In genomic region chr10:17233534-17233933, GRCh38 we compare ENCODE assay signal across 13 cellular contexts. TPM values are rescaled to one million over a fixed set of nuclear protein-coding genes. Genes with fewer than 3 reads are reported as not detected.
A peak's percentile ranks its signal among the peaks of the same experiment; 100 is the strongest.
DNase-seq lines count a peak whose midpoint lies in the region; ATAC-seq, FAIRE-seq and TF ChIP-seq lines count a peak whose summit lies in the region.
"Had no signal": no experiment of that assay in that cellular context is flagged by ENCODE, and none has a peak within 500 bp of the region (broad histone marks: within the 10 kb centered on the region; RNA-seq: fewer than 3 reads in every experiment).

No MANE protein-coding gene starts in this region.

- BruUV-seq in K562 (replicated peaks; lab: Mats Ljungman, UMichigan): no TSS peak

- no peaks in the 10 kb centered on the region for H3K9me3 Mint-ChIP-seq in activated CD8-positive, alpha-beta memory T cell treated with anti-CD3 and anti-CD28 coated beads, Interleukin-2, amount 10 ng/mL, durations not matched to agents 7 days and 5 days (ENCODE audit: low read depth)

- no peaks in the 10 kb centered on the region for H3K9me1 ChIP-seq in K562 (ENCODE audit: control insufficient read depth, insufficient read depth, low read length)

- H3K27me3 Mint-ChIP-seq in activated CD8-positive, alpha-beta memory T cell treated with anti-CD3 and anti-CD28 coated beads, Interleukin-2, amount 10 ng/mL, durations not matched to agents 7 days and 5 days: no peaks in the 10 kb centered on the region

- WGBS in K562 (ENCODE audit: insufficient coverage, low coverage, missing lambda C conversion rate): 87% methylated on average over 12 of the region's 12 CpGs
- WGBS in tibial nerve, 2 donors: 17 to 26% methylated on average over 12 of the region's 12 CpGs

- H4K20me1 ChIP-seq in K562 (replicated peaks; ENCODE audit: control insufficient read depth, insufficient read depth, low read length): no peaks in the 10 kb centered on the region

- TF ChIP-seq CTCF in K562 (IDR thresholded peaks at IDR 0.05 in 2 of 3, conservative IDR thresholded peaks at IDR 0.05 in 1 of 3; ENCODE audit: insufficient read depth in 2 of 3, low read depth in 1 of 3, low read length in 3 of 3) (no peak), left lung (IDR thresholded peaks at IDR 0.05) (no peak), tibial nerve (IDR thresholded peaks at IDR 0.05) (no peak)

- no peak overlapping the region for H3K4me2 ChIP-seq in K562 (ENCODE audit: insufficient read depth, low read length)
- H3K4me2 ChIP-seq: BLaER1 had no signal

- TF ChIP-seq POLR2A in K562 (conservative IDR thresholded peaks at IDR 0.05) (peak; percentile 33; the same call in 1 of the 2 replicates), tibial nerve (IDR thresholded peaks at IDR 0.05) (no peak)

- no peak overlapping the region for H3K27ac ChIP-seq in K562 (ENCODE audit: extremely low read depth, low read depth, low read length)
- peak overlapping the region; percentile 28 to 99 for H3K27ac ChIP-seq in left lung
- peak overlapping the region; percentile 95 to 100 (median 98) for H3K27ac ChIP-seq in tibial nerve
- H3K27ac ChIP-seq: BLaER1, cardiac muscle cell, VCaP had no signal

- no peaks in the 10 kb centered on the region for H3K9me3 ChIP-seq in K562 (replicated peaks; ENCODE audit: control insufficient read depth, insufficient read depth, low read depth, low read length)
- no peaks in the 10 kb centered on the region for H3K9me3 ChIP-seq in left lung
- H3K9me3 ChIP-seq in tibial nerve: no peaks in the 10 kb centered on the region
- H3K9me3 ChIP-seq: BLaER1 had no signal

- TF ChIP-seq EP300 in K562 (IDR thresholded peaks at IDR 0.05; ENCODE audit: low read length) (no peak), tibial nerve (IDR thresholded peaks at IDR 0.05) (peak; percentile 34 to 85)

- peaks cover 76% of the 10 kb centered on the region for H3K36me3 Mint-ChIP-seq in activated CD8-positive, alpha-beta memory T cell treated with anti-CD3 and anti-CD28 coated beads, Interleukin-2, amount 10 ng/mL, durations not matched to agents 7 days and 5 days

- POLR2A ChIA-PET in K562 (lab: Yijun Ruan, JAX): no interaction called here

- H3K4me3 ChIP-seq in K562 (no peak overlapping the region), left lung (peak overlapping the region in 1 of 2 donors; percentile 83), tibial nerve (peak overlapping the region; percentile 78 to 96 (median 92))
- H3K4me3 ChIP-seq: BLaER1, cardiac muscle cell had no signal

- H3K36me3 ChIP-seq in K562 (ENCODE audit: control insufficient read depth, insufficient read depth, low read length) (peaks cover 70% of the 10 kb centered on the region), left lung (peaks cover 5 to 81% of the 10 kb centered on the region in 2 donors), tibial nerve (peaks cover 16 to 90% (median 34%) of the 10 kb centered on the region in 3 donors)

- in situ Hi-C loops in K562 (cut with MboI): no loop called here

- ATAC-seq in activated CD8-positive, alpha-beta memory T cell treated with anti-CD3 and anti-CD28 coated beads, Interleukin-2, amount 10 ng/mL, durations not matched to agents 7 days and 5 days: no peak
- ATAC-seq in K562 (no peak), left lung (no peak)

- TF ChIP-seq RAD21 in K562 (CRISPR knock-in tag; conservative IDR thresholded peaks at IDR 0.05 in 1 of 2, IDR thresholded peaks at IDR 0.05 in 1 of 2): no peak

- no peaks in the 10 kb centered on the region for H3K27me3 ChIP-seq in K562 (ENCODE audit: control insufficient read depth in 2 of 2, insufficient read depth in 2 of 2, low read length in 2 of 2)
- no peaks in the 10 kb centered on the region for H3K27me3 ChIP-seq in left lung
- no peaks in the 10 kb centered on the region for H3K27me3 ChIP-seq in tibial nerve
- H3K27me3 ChIP-seq: BLaER1, cardiac muscle cell had no signal

- FAIRE-seq in K562 (lab: Jason Lieb, UNC): no peak
- FAIRE-seq: GM18507 had no signal

- H2AFZ ChIP-seq in K562 (ENCODE audit: low read depth, low read length): no peak overlapping the region

- no peak for DNase-seq in activated CD8-positive, alpha-beta memory T cell treated with anti-CD3 and anti-CD28 coated beads, Interleukin-2, amount 10 ng/mL, durations not matched to agents 7 days and 5 days
- no peak for DNase-seq in activated CD8-positive, alpha-beta memory T cell treated with anti-CD3 and anti-CD28 coated beads for 24 hours
- DNase-seq in K562 (ENCODE audit: extremely low read depth in 1 of 4, low spot score in 3 of 4) (no peak), left lung (no peak), tibial nerve (ENCODE audit: low spot score in 2 of 2) (no peak), NCI-H526 (lab: John Stamatoyannopoulos, UW) (no peak), AG08395 (ENCODE audit: low spot score) (no peak), nucleus accumbens (lab: John Stamatoyannopoulos, UW) (no peak)
- DNase-seq: NCI-H345 had no signal

- intact Hi-C loops in K562 (cut with micrococcal nuclease): no loop called here
- intact Hi-C loops in left lung (cut with DNase I): no loop called here

- no peak overlapping the region for H3K9ac ChIP-seq in K562 (ENCODE audit: insufficient read depth in 1 of 2, low read depth in 2 of 2, low read length in 2 of 2)
- H3K9ac ChIP-seq: BLaER1 had no signal

- H3K4me3 Mint-ChIP-seq in activated CD8-positive, alpha-beta memory T cell treated with anti-CD3 and anti-CD28 coated beads, Interleukin-2, amount 10 ng/mL, durations not matched to agents 7 days and 5 days: peak overlapping the region; percentile 39

- H3K4me1 ChIP-seq in K562 (replicated peaks in 1 of 2; ENCODE audit: control insufficient read depth in 2 of 2, insufficient read depth in 2 of 2, low read length in 2 of 2): peaks cover 7 to 23% of the 10 kb centered on the region in 2 experiments; a peak in 4 of 5 replicates
- peaks cover 19 to 55% of the 10 kb centered on the region in 2 donors for H3K4me1 ChIP-seq in left lung
- H3K4me1 ChIP-seq in tibial nerve: peaks cover 0 to 65% (median 32%) of the 10 kb centered on the region in 4 donors

- H3K4me1 Mint-ChIP-seq in activated CD8-positive, alpha-beta memory T cell treated with anti-CD3 and anti-CD28 coated beads, Interleukin-2, amount 10 ng/mL, durations not matched to agents 7 days and 5 days: peaks cover 51% of the 10 kb centered on the region

- H3K79me2 ChIP-seq in K562 (ENCODE audit: control insufficient read depth, insufficient read depth, low read length): peaks cover 36% of the 10 kb centered on the region

- peak overlapping the region; percentile 57 for H3K27ac Mint-ChIP-seq in activated CD8-positive, alpha-beta memory T cell treated with anti-CD3 and anti-CD28 coated beads, Interleukin-2, amount 10 ng/mL, durations not matched to agents 7 days and 5 days

- CTCF ChIA-PET in activated CD8-positive, alpha-beta memory T cell treated with anti-CD3 and anti-CD28 coated beads, Interleukin-2, amount 10 ng/mL, durations not matched to agents 7 days and 5 days (lab: Charles Lee): no interaction called here
- CTCF ChIA-PET in K562 (lab: Yijun Ruan, JAX; ENCODE audit: low intra/inter-chr PET ratio): no interaction called here

RNA-seq across cellular contexts. Expression of gene VIM, which starts 5.5 kb away (rescaled TPM):
- total RNA-seq in activated CD8-positive, alpha-beta memory T cell treated with anti-CD3 and anti-CD28 coated beads, Interleukin-2, amount 10 ng/mL, durations not matched to agents 7 days and 5 days: 1,000 to 10,000 TPM; 1,771 to 2,143 TPM
- total RNA-seq in K562 (2011; cell fraction: chromatin; rRNA removed; ENCODE audit: low replicate concordance): 119 and 160 TPM in 2 replicates
- total RNA-seq in K562 (2011; cell fraction: nucleolus; rRNA removed): 119 and 169 TPM in 2 replicates
- total RNA-seq in K562 (2011; cell fraction: nucleoplasm; rRNA removed): 116 and 178 TPM in 2 replicates
- total RNA-seq in K562 (2014; rRNA removed) (604 and 655 TPM in 2 replicates), K562 (2014; rRNA removed; fragmentation: Illumina TruSeq; extraction: Trizol) (264 and 301 TPM in 2 replicates), K562 (2015; rRNA removed; fragmentation: Illumina TruSeq; extraction: Trizol) (441 and 490 TPM in 2 replicates), K562 (2021) (571 and 621 TPM in 2 replicates), left lung (1,000 to 10,000 TPM; 1,589 to 1,774 TPM), tibial nerve (1,000 to 10,000 TPM; 6,350 to 8,587 (median 8,002) TPM)
- polyA plus RNA-seq in K562 (2011; rRNA removed) (300 and 518 TPM in 2 replicates), K562 (2014; fragmentation: Illumina TruSeq; extraction: Trizol) (458 and 481 TPM in 2 replicates), K562 (2014; fragmentation: Nextera tagmentation; extraction: Ambion mirVana) (100 to 1,000 TPM in 1 of 2 experiments, 10 to 100 TPM in 1; 86.0 to 123 TPM), K562 (2014; rRNA removed) (275 and 383 TPM in 2 replicates)
- 296 and 577 TPM in 2 replicates for polyA plus RNA-seq in K562 (2011; cell fraction: cytosol; rRNA removed)
- polyA plus RNA-seq in K562 (2011; cell fraction: nucleus; rRNA removed): 267 and 332 TPM in 2 replicates
- polyA plus RNA-seq in K562 (2012): 869 and 1,478 TPM in 2 replicates
- 448 and 611 TPM in 2 replicates for polyA minus RNA-seq in K562 (2011; rRNA and poly(A)+ RNA removed)
- polyA minus RNA-seq in K562 (2011; cell fraction: cytosol; rRNA and poly(A)+ RNA removed): 361 and 458 TPM in 2 replicates
- polyA minus RNA-seq in K562 (2011; cell fraction: nucleus; rRNA and poly(A)+ RNA removed): 168 and 199 TPM in 2 replicates

RNA-seq across cellular contexts. Expression of gene TRDMT1, which starts 32.1 kb away (rescaled TPM):
- total RNA-seq in activated CD8-positive, alpha-beta memory T cell treated with anti-CD3 and anti-CD28 coated beads, Interleukin-2, amount 10 ng/mL, durations not matched to agents 7 days and 5 days: 1 to 10 TPM; 7.7 to 9.2 TPM
- total RNA-seq in K562 (2011; cell fraction: chromatin; rRNA removed; ENCODE audit: low replicate concordance): 5.7 and 18.9 TPM in 2 replicates
- 2.3 and 4.5 TPM in 2 replicates for total RNA-seq in K562 (2011; cell fraction: nucleolus; rRNA removed)
- total RNA-seq in K562 (2011; cell fraction: nucleoplasm; rRNA removed): 10.6 and 14.4 TPM in 2 replicates
- total RNA-seq in K562 (2014; rRNA removed) (5.6 and 6.9 TPM in 2 replicates), K562 (2014; rRNA removed; fragmentation: Illumina TruSeq; extraction: Trizol) (10.5 and 10.7 TPM in 2 replicates), K562 (2015; rRNA removed; fragmentation: Illumina TruSeq; extraction: Trizol) (5.6 and 7.0 TPM in 2 replicates), K562 (2021) (9.1 and 10.2 TPM in 2 replicates), left lung (10 to 100 TPM in 1 of 2 donors, 1 to 10 TPM in 1; 6.6 to 11.5 TPM), tibial nerve (10 to 100 TPM; 12.9 to 17.5 (median 16.0) TPM)
- polyA plus RNA-seq in K562 (2011; rRNA removed) (6.9 and 12.6 TPM in 2 replicates), K562 (2014; fragmentation: Illumina TruSeq; extraction: Trizol) (6.5 and 9.6 TPM in 2 replicates), K562 (2014; fragmentation: Nextera tagmentation; extraction: Ambion mirVana) (1 to 10 TPM; 8.7 to 9.3 TPM), K562 (2014; rRNA removed) (5.4 and 6.2 TPM in 2 replicates)
- polyA plus RNA-seq in K562 (2011; cell fraction: cytosol; rRNA removed): 1.8 and 2.4 TPM in 2 replicates
- 5.4 and 6.7 TPM in 2 replicates for polyA plus RNA-seq in K562 (2011; cell fraction: nucleus; rRNA removed)
- polyA plus RNA-seq in K562 (2012): 4.1 and 6.4 TPM in 2 replicates
- 10.9 and 12.3 TPM in 2 replicates for polyA minus RNA-seq in K562 (2011; rRNA and poly(A)+ RNA removed)
- polyA minus RNA-seq in K562 (2011; cell fraction: cytosol; rRNA and poly(A)+ RNA removed): 4.1 and 7.2 TPM in 2 replicates
- 7.5 and 12.0 TPM in 2 replicates for polyA minus RNA-seq in K562 (2011; cell fraction: nucleus; rRNA and poly(A)+ RNA removed)
